In genomic region chr16:66928702-66929388, GRCh38 we compare ENCODE assay signal across 8 cellular contexts. TPM values are rescaled to one million over a fixed set of nuclear protein-coding genes. Genes with fewer than 3 reads are reported as not detected.
DNase-seq lines count a peak whose midpoint lies in the region; ATAC-seq and TF ChIP-seq lines count a peak whose summit lies in the region.

No MANE protein-coding gene starts in this region.

- peaks cover 11% of the 10 kb centered on the region for H3K23me2 ChIP-seq in H9 (ENCODE audit: insufficient read length, low read depth, low read length, poor library complexity, severe bottlenecking)

- no CpG with 5 or more reads among the region's 10 CpGs for WGBS in H9 (ENCODE audit: extremely low coverage, insufficient read length, low lambda C conversion rate)

- H3K27ac Mint-ChIP-seq in H9: no peak overlapping the region

- no peak overlapping the region for H3K23ac ChIP-seq in H9 (ENCODE audit: insufficient read length, low read depth, low read length)

- H3K4me3 Mint-ChIP-seq in H9: no peak overlapping the region

- peak; percentile 33 for TF ChIP-seq CTCF in AG10803 (conservative IDR thresholded peaks at IDR 0.05; ENCODE audit: low read length)
- peak; percentile 68 for TF ChIP-seq CTCF in H9 (conservative IDR thresholded peaks at IDR 0.05)

- peaks cover 15% of the 10 kb centered on the region; the same call in 1 of the 2 replicates for H3K27me3 ChIP-seq in H9 (ENCODE audit: insufficient read depth, low read length)

- H3K4me2 ChIP-seq in H9 (ENCODE audit: insufficient read depth, insufficient read length, low read length): no peak overlapping the region

- H3K18ac ChIP-seq in H9 (ENCODE audit: insufficient read length, low read depth, low read length): peak overlapping the region; percentile 18

- H4K91ac ChIP-seq in H9 (ENCODE audit: insufficient read length, low read depth, low read length): no peak overlapping the region

- H2AFZ ChIP-seq in H9 (ENCODE audit: low read length): no peak overlapping the region

- no peak overlapping the region for H3K14ac ChIP-seq in H9 (ENCODE audit: insufficient read depth, low read length)

- no peak overlapping the region for H4K5ac ChIP-seq in H9 (ENCODE audit: insufficient read length, low read depth, low read length)

- no peak overlapping the region for H2BK12ac ChIP-seq in H9 (ENCODE audit: insufficient read length, low read depth, low read length)

- H3K27ac ChIP-seq in H9 (ENCODE audit: insufficient read length, low read depth, low read length): no peak overlapping the region

- no peaks in the 10 kb centered on the region for H3K79me2 ChIP-seq in H9 (ENCODE audit: insufficient read depth, low read length)

- H3T11ph ChIP-seq in H9 (ENCODE audit: low read length): no peak overlapping the region

- no peaks in the 10 kb centered on the region; a peak in 1 of 5 replicates for H3K9me3 Mint-ChIP-seq in H9

- no peaks in the 10 kb centered on the region for H4K20me1 ChIP-seq in H9 (ENCODE audit: control insufficient read depth, insufficient read depth, insufficient read length)

- H2BK120ac ChIP-seq in H9 (ENCODE audit: low read depth, low read length, poor library complexity, severe bottlenecking): no peak overlapping the region

- DNase-seq in AG10803 (ENCODE audit: low read depth) (peak; percentile 29), H9 (peak; percentile 70), hepatic stellate cell (ENCODE audit: low spot score) (peak; percentile 39), AG20443 (ENCODE audit: low spot score) (no peak), NCI-H2081 treated with DMSO at 0.1 percent for 48 hours (lab: John Stamatoyannopoulos, UW) (no peak), HuH-7.5 (ENCODE audit: low spot score) (no peak)
- peak; percentile 25 for DNase-seq in activated CD4-positive, alpha-beta T cell treated with anti-CD3 and anti-CD28 coated beads, Interleukin-2, amount 50 U/mL, for 1 hour

- no peaks in the 10 kb centered on the region for H3K4me1 ChIP-seq in H9 (ENCODE audit: insufficient read depth, low read length)

- no peak for ATAC-seq in GM21619 (IDR thresholded peaks at IDR 0.05; ENCODE audit: unreplicated experiment)

- no peak overlapping the region for H3K9ac ChIP-seq in H9 (ENCODE audit: extremely low read depth, insufficient read length, low read length)

- no peak overlapping the region for H2BK15ac ChIP-seq in H9 (ENCODE audit: low read depth, low read length)

- H2BK20ac ChIP-seq in H9 (ENCODE audit: low read depth, low read length, poor library complexity, severe bottlenecking): no peak overlapping the region

- H3K36me3 Mint-ChIP-seq in H9 (ENCODE audit: insufficient read depth in 1 of 3, low read depth in 3 of 3): peaks cover 3 to 15% (median 5%) of the 10 kb centered on the region in 3 experiments

- peaks cover 44% of the 10 kb centered on the region for H3K27me3 Mint-ChIP-seq in H9 (ENCODE audit: low read depth)

- H3K56ac ChIP-seq in H9 (ENCODE audit: insufficient read length, low read depth, low read length): no peak overlapping the region

- H3K79me1 ChIP-seq in H9 (ENCODE audit: insufficient read depth, low read depth, low read length, poor library complexity, severe bottlenecking): no peaks in the 10 kb centered on the region

- no peak overlapping the region for H4K8ac ChIP-seq in H9 (replicated peaks; ENCODE audit: insufficient read length, low read depth, low read length)

- no peak overlapping the region for H2BK5ac ChIP-seq in H9 (ENCODE audit: insufficient read length, low read length)

- no peaks in the 10 kb centered on the region for H3K9me3 ChIP-seq in H9 (ENCODE audit: control insufficient read depth, low read depth, low read length)

- no peak overlapping the region for H3K4ac ChIP-seq in H9 (ENCODE audit: low read depth, low read length)

- H3K4me3 ChIP-seq in AG10803 (ENCODE audit: low read length): no peak overlapping the region

- H3K4me1 Mint-ChIP-seq in H9: peaks cover 21 to 27% of the 10 kb centered on the region in 2 experiments

- H2AK5ac ChIP-seq in H9 (ENCODE audit: insufficient read length, low read length): no peak overlapping the region

RNA-seq across cellular contexts. Expression of gene RRAD, which starts 3.5 kb away (rescaled TPM):
- 0.44 and 0.72 TPM in 2 replicates for total RNA-seq in H9 (2021)

RNA-seq across cellular contexts. Expression of gene CIAO2B, which starts 5.4 kb away (rescaled TPM):
- 83.0 and 85.7 TPM in 2 replicates for total RNA-seq in H9 (2021)

RNA-seq across cellular contexts. Expression of gene CES2, which starts 6.5 kb away (rescaled TPM):
- 25.8 and 28.2 TPM in 2 replicates for total RNA-seq in H9 (2021)

RNA-seq across cellular contexts. Expression of gene CDH16, which starts 10.2 kb away (rescaled TPM):
- total RNA-seq in H9 (2021): not detected in 2 replicates

RNA-seq across cellular contexts. Expression of gene CES3, which starts 32.2 kb away (rescaled TPM):
- 3.4 and 3.7 TPM in 2 replicates for total RNA-seq in H9 (2021)

Comparison
In these comparisons a context has a peak if more than half of its experiments do, and no peak if none do; other contexts are left out.
1. DNase-seq: peak in AG10803 (single experiment), H9 (single experiment), activated CD4-positive, alpha-beta T cell treated with anti-CD3 and anti-CD28 coated beads, Interleukin-2, amount 50 U/mL, for 1 hour (single experiment) and hepatic stellate cell (single experiment); none in AG20443 (single experiment), NCI-H2081 treated with DMSO at 0.1 percent for 48 hours (single experiment) and HuH-7.5 (single experiment).